Comparison of ENCODE assay signal across 8 cellular contexts in genomic region chr17:40418428-40418706, GRCh38. TPM values are rescaled to one million over a fixed set of nuclear protein-coding genes. Genes with fewer than 3 reads are reported as not detected.
DNase-seq lines count a peak whose midpoint lies in the region; TF ChIP-seq lines count a peak whose summit lies in the region.

No MANE protein-coding gene starts in this region.

- H3K27ac ChIP-seq in SK-N-MC (peak overlapping the region; percentile 93), rectal smooth muscle tissue (ENCODE audit: low read depth, low read length) (peak overlapping the region; percentile 64)

- DNase-seq in SK-N-MC (ENCODE audit: low read depth, low spot score) (no peak), glutamatergic neuron (no peak), islet precursor cell (no peak), superior temporal gyrus (ENCODE audit: extremely low spot score) (no peak), NCI-H82 treated with DMSO at 0.1 percent for 48 hours (lab: John Stamatoyannopoulos, UW; ENCODE audit: unreplicated experiment) (no peak)
- no peak for DNase-seq in activated CD4-positive, alpha-beta T cell treated with anti-CD3 and anti-CD28 coated beads for 4 hours

- H3K4me1 ChIP-seq in ES-I3 (ENCODE audit: insufficient read depth, low read length) (peaks cover 28% of the 10 kb centered on the region), rectal smooth muscle tissue (ENCODE audit: control insufficient read depth, insufficient read depth, low read length) (peaks cover 7% of the 10 kb centered on the region)

- H3K9ac ChIP-seq in ES-I3 (ENCODE audit: low read depth, low read length): peak overlapping the region; percentile 55
- peak overlapping the region; percentile 79 for H3K9ac ChIP-seq in SK-N-MC (ENCODE audit: insufficient read length)
- no peak overlapping the region for H3K9ac ChIP-seq in rectal smooth muscle tissue (ENCODE audit: low read length)

- H3K4me3 ChIP-seq in SK-N-MC (peak overlapping the region; percentile 88), rectal smooth muscle tissue (ENCODE audit: low read length) (peak overlapping the region; percentile 72)

- peaks cover 2% of the 10 kb centered on the region for H3K27me3 Mint-ChIP-seq in glutamatergic neuron (ENCODE audit: unreplicated experiment)

- peak overlapping the region; percentile 78 for H3K27ac Mint-ChIP-seq in glutamatergic neuron (ENCODE audit: unreplicated experiment)

- peaks cover 7% of the 10 kb centered on the region; the same call in 1 of the 2 replicates for H3K36me3 ChIP-seq in ES-I3 (ENCODE audit: insufficient read depth, low read length)
- peaks cover 34% of the 10 kb centered on the region for H3K36me3 ChIP-seq in SK-N-MC (ENCODE audit: insufficient read depth, low read length)
- H3K36me3 ChIP-seq in rectal smooth muscle tissue (ENCODE audit: control insufficient read depth, insufficient read depth, low read length): no peaks in the 10 kb centered on the region

- peaks cover 5% of the 10 kb centered on the region for H3K9me3 Mint-ChIP-seq in glutamatergic neuron (ENCODE audit: unreplicated experiment)

- H3K4me3 Mint-ChIP-seq in glutamatergic neuron (ENCODE audit: unreplicated experiment): peak overlapping the region; percentile 96

- no peaks in the 10 kb centered on the region for H3K27me3 ChIP-seq in rectal smooth muscle tissue (ENCODE audit: control insufficient read depth, insufficient read depth, low read length)

- H3K4me1 Mint-ChIP-seq in glutamatergic neuron (ENCODE audit: low read depth, unreplicated experiment): no peaks in the 10 kb centered on the region

- H3K36me3 Mint-ChIP-seq in glutamatergic neuron (ENCODE audit: unreplicated experiment): no peaks in the 10 kb centered on the region

- no peak for TF ChIP-seq CTCF in glutamatergic neuron (IDR thresholded peaks at IDR 0.05; ENCODE audit: partially characterized antibody, unreplicated experiment)

- H3K9me3 ChIP-seq in ES-I3 (ENCODE audit: control insufficient read depth, insufficient read depth, low read length) (no peaks in the 10 kb centered on the region), SK-N-MC (ENCODE audit: low read depth, low read length) (no peaks in the 10 kb centered on the region)

RNA-seq across cellular contexts. Expression of gene TOP2A, which starts 0.7 kb away (rescaled TPM):
- total RNA-seq in glutamatergic neuron (ENCODE audit: unreplicated experiment): 32.4 TPM

RNA-seq across cellular contexts. Expression of gene IGFBP4, which starts 24.9 kb away (rescaled TPM):
- total RNA-seq in glutamatergic neuron (ENCODE audit: unreplicated experiment): 1.9 TPM

RNA-seq across cellular contexts. Expression of gene GJD3, which starts 53.8 kb away (rescaled TPM):
- total RNA-seq in glutamatergic neuron (ENCODE audit: unreplicated experiment): not detected
